Comparison of ENCODE assay signal across 20 cellular contexts in the genomic region with DNA sequence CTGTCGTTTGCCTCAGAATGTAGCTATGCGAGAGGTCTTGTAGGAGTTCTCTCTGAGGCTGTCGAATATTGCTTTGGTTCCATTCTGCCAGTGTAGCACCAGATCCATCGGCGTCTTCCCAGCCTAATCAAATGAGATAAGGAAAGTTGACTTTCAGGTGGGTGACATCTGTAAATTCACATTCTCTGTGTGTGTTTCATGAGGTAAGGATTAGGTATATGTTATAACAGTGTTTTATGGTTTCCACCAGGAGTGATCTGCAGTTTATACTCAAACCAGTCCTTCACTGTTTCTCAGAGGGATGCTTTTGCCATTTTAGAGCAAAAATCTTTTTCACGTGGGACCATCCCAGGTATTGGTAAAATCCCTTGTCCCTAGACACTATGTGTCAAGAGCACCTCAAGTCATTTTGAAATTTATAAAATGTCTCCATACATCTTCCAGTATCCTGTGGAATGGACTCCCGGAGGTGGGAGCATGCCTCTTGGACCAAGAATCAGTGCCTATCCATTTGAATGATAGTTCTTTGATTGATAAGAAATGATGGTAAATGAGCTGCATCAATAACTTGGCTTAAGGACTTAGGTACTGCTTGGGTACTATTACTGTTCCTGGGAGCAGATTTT. TPM values are rescaled to one million over a fixed set of nuclear protein-coding genes. Genes with fewer than 3 reads are reported as not detected.
DNase-seq lines count a peak whose midpoint lies in the region; ATAC-seq and TF ChIP-seq lines count a peak whose summit lies in the region.
"Had no signal": no experiment of that assay in that cellular context is flagged by ENCODE, and none has a peak within 500 bp of the region (broad histone marks: within the 10 kb centered on the region; RNA-seq: fewer than 3 reads in every experiment).

No MANE protein-coding gene starts in this region.

- no peaks in the 10 kb centered on the region for H3K79me1 ChIP-seq in mesendoderm (ENCODE audit: low read length)

- H3K9me3 ChIP-seq in heart right ventricle (no peaks in the 10 kb centered on the region), body of pancreas (no peaks in the 10 kb centered on the region), GM23248 (ENCODE audit: low read depth) (no peaks in the 10 kb centered on the region)
- H3K9me3 ChIP-seq: A549 had no signal

- no peak overlapping the region for H2AFZ ChIP-seq in GM23248

- TF ChIP-seq POLR2A in body of pancreas (IDR thresholded peaks at IDR 0.05), result no peak

- in situ Hi-C loops in GM23248 (cut with MboI), result no loop called here

- H4K8ac ChIP-seq in mesendoderm (ENCODE audit: low read depth, low read length), result no peak overlapping the region

- no peaks in the 10 kb centered on the region for H3F3A ChIP-seq in GM23248 (ENCODE audit: insufficient read depth)

- no peak overlapping the region for H3K4ac ChIP-seq in mesendoderm (ENCODE audit: low read depth, low read length)

- H3K79me2 ChIP-seq in mesendoderm (ENCODE audit: control insufficient read depth, insufficient read depth, low read length), result no peaks in the 10 kb centered on the region
- no peaks in the 10 kb centered on the region for H3K79me2 ChIP-seq in GM23248 (ENCODE audit: insufficient read depth)

- H3K23ac ChIP-seq in mesendoderm (ENCODE audit: low read length), result no peak overlapping the region

- peak overlapping the region; percentile 23 for H3K27ac Mint-ChIP-seq in chondrocyte (ENCODE audit: unreplicated experiment)
- H3K27ac Mint-ChIP-seq: H9 had no signal

- intact Hi-C loops in heart right ventricle (cut with DNase I), result loop anchor here in 5 of 10 donors (2.0 to 10.0 kb wide), 3 partner anchors 338 to 342 kb away; no protein-coding TSS in a partner anchor
- intact Hi-C loops in cardiac septum (cut with DNase I), result no loop called here
- intact Hi-C loops in body of pancreas (cut with DNase I), result loop anchor here (10.0 kb wide), 1 partner anchor 332 kb away; no protein-coding TSS in a partner anchor

- no peak for TF ChIP-seq CTCF in heart right ventricle (IDR thresholded peaks at IDR 0.05)
- no peak for TF ChIP-seq CTCF in chondrocyte (IDR thresholded peaks at IDR 0.05)
- no peak for TF ChIP-seq CTCF in body of pancreas (IDR thresholded peaks at IDR 0.05)

- H3K56ac ChIP-seq in mesendoderm (ENCODE audit: low read length), result no peak overlapping the region

- no peaks in the 10 kb centered on the region for H3K27me3 ChIP-seq in heart right ventricle
- peaks cover 1% of the 10 kb centered on the region for H3K27me3 ChIP-seq in mesendoderm (ENCODE audit: insufficient read depth, low read length, poor library complexity)
- no peaks in the 10 kb centered on the region for H3K27me3 ChIP-seq in body of pancreas
- no peaks in the 10 kb centered on the region for H3K27me3 ChIP-seq in GM23248 (replicated peaks; ENCODE audit: insufficient read depth)

- H3K27ac ChIP-seq in heart right ventricle (peak overlapping the region in 3 of 10 donors; percentile 6 to 34 (median 16)), mesendoderm (ENCODE audit: low read depth, low read length) (no peak overlapping the region), body of pancreas (no peak overlapping the region), GM23248 (no peak overlapping the region)

- H4K5ac ChIP-seq in mesendoderm (ENCODE audit: low read length), result no peak overlapping the region

- H3K27me3 Mint-ChIP-seq in chondrocyte (ENCODE audit: low read depth), result no peaks in the 10 kb centered on the region

- H2BK5ac ChIP-seq in mesendoderm (ENCODE audit: low read length), result no peak overlapping the region

- DNase-seq in heart right ventricle (no peak), cardiac septum (ENCODE audit: low spot score) (no peak), chondrocyte (ENCODE audit: low spot score) (no peak), mesendoderm (peak; percentile 53), body of pancreas (no peak), GM23248 (no peak)
- no peak for DNase-seq in activated CD4-positive, CD25-positive, alpha-beta regulatory T cell (lab: John Stamatoyannopoulos, UW)
- no peak for DNase-seq in activated CD4-positive, CD25-positive, alpha-beta regulatory T cell treated with anti-CD3 and anti-CD28 coated beads, Interleukin-2, amount 50 U/mL, for 72 hours
- DNase-seq: C1 segment of cervical spinal cord, DMS 273 treated with DMSO at 0.1 percent for 48 hours, GF-D8, H9, Karpas-422, MM.1S, NCI-H1092 treated with DMSO at 0.1 percent for 48 hours, NCI-H187, NCI-H226, NCI-H524 treated with DMSO at 0.1 percent for 48 hours had no signal

- no peak overlapping the region for H2BK120ac ChIP-seq in mesendoderm (ENCODE audit: low read depth, low read length)

- peaks cover 0 to 43% (median 0%) of the 10 kb centered on the region in 9 donors for H3K36me3 ChIP-seq in heart right ventricle
- H3K36me3 ChIP-seq in mesendoderm (ENCODE audit: control insufficient read depth, insufficient read depth, low read length), result no peaks in the 10 kb centered on the region
- no peaks in the 10 kb centered on the region for H3K36me3 ChIP-seq in body of pancreas (replicated peaks in 1 of 2; ENCODE audit: insufficient read depth in 1 of 2, low read depth in 2 of 2)
- no peaks in the 10 kb centered on the region for H3K36me3 ChIP-seq in GM23248 (ENCODE audit: low read depth)

- H3K36me3 Mint-ChIP-seq in chondrocyte (ENCODE audit: low read depth), result peaks cover 21% of the 10 kb centered on the region

- H2AK5ac ChIP-seq in mesendoderm (ENCODE audit: low read length), result no peak overlapping the region

- no peaks in the 10 kb centered on the region for H3K9me2 ChIP-seq in GM23248 (ENCODE audit: insufficient read depth)

- H3K18ac ChIP-seq in mesendoderm (ENCODE audit: low read length), result no peak overlapping the region

- no peak overlapping the region for H2BK15ac ChIP-seq in mesendoderm (replicated peaks; ENCODE audit: low read depth)

- H3K4me3 ChIP-seq in heart right ventricle (no peak overlapping the region), mesendoderm (ENCODE audit: low read length) (no peak overlapping the region), body of pancreas (no peak overlapping the region), GM23248 (no peak overlapping the region)
- H3K4me3 ChIP-seq: A549 had no signal

- H3K4me1 Mint-ChIP-seq in chondrocyte (ENCODE audit: low read depth), result peaks cover 41% of the 10 kb centered on the region

- peaks cover 17% of the 10 kb centered on the region for H3K9me3 Mint-ChIP-seq in chondrocyte (ENCODE audit: low read depth)

- 75 to 78% methylated on average over 7 of the region's 7 CpGs for WGBS in heart right ventricle, 2 donors
- WGBS in mesendoderm (ENCODE audit: extremely low coverage, insufficient coverage, low lambda C conversion rate), result no CpG with 5 or more reads among the region's 7 CpGs
- 76 to 82% methylated on average over 7 of the region's 7 CpGs for WGBS in body of pancreas, 2 donors
- WGBS in GM23248 (ENCODE audit: low coverage in 1 of 2, low lambda C conversion rate in 2 of 2, missing lambda C conversion rate in 2 of 2), 2 experiments, result 90 to 92% methylated on average over 7 of the region's 7 CpGs

- no peaks in the 10 kb centered on the region for H4K20me1 ChIP-seq in GM23248 (ENCODE audit: insufficient read depth)

- no peak overlapping the region for H3K4me2 ChIP-seq in mesendoderm (ENCODE audit: low read length)
- H3K4me2 ChIP-seq in GM23248 (ENCODE audit: unreplicated experiment), result no peak overlapping the region
- H3K4me2 ChIP-seq: A549 had no signal

- no peak overlapping the region for H3K9ac ChIP-seq in mesendoderm (ENCODE audit: low read length)
- no peak overlapping the region for H3K9ac ChIP-seq in GM23248

- H3K4me1 ChIP-seq in heart right ventricle (peaks cover 0 to 9% (median 0%) of the 10 kb centered on the region in 9 donors), mesendoderm (ENCODE audit: control insufficient read depth, low read depth, low read length) (peaks cover 3% of the 10 kb centered on the region), body of pancreas (no peaks in the 10 kb centered on the region), GM23248 (ENCODE audit: insufficient read depth) (peaks cover 8% of the 10 kb centered on the region)

- no peak overlapping the region for H3K4me3 Mint-ChIP-seq in chondrocyte (ENCODE audit: unreplicated experiment)
- H3K4me3 Mint-ChIP-seq: H9 had no signal

- ATAC-seq in heart right ventricle (peak in 6 of 8 donors; percentile 1 to 4 (median 2)), body of pancreas (no peak)
- ATAC-seq: A549, Panc1 had no signal

RNA-seq across cellular contexts. Expression of a gene that starts 7.9 kb away (rescaled TPM):
- total RNA-seq in heart right ventricle, result 1,000 to 10,000 TPM; 1,390 to 8,287 (median 4,440) TPM
- polyA plus RNA-seq in heart right ventricle, result 1,000 to 10,000 TPM; 2,052 to 6,963 TPM
- total RNA-seq in cardiac septum, result 8,251 TPM
- total RNA-seq in chondrocyte, result 74.6 to 283 TPM (median 261 TPM) in 3 replicates
- polyA plus RNA-seq in mesendoderm (2013, experiment 1 of 2), result 65.5 TPM
- polyA plus RNA-seq in mesendoderm (2013, experiment 2 of 2), result 62.4 TPM
- 1 to 10 TPM in 1 of 2 donors, under 1 TPM in 1; 0.52 to 4.3 TPM for total RNA-seq in body of pancreas
- total RNA-seq in GM23248 (2014; rRNA removed; shearing (Covaris generic)), result 8.3 and 10.9 TPM in 2 replicates
- 3.6 and 3.7 TPM in 2 replicates for polyA plus RNA-seq in GM23248 (2016; fragmentation: Nextera tagmentation; extraction: Ambion mirVana)

RNA-seq across cellular contexts. Expression of a gene that starts 41.2 kb away (rescaled TPM):
- total RNA-seq in heart right ventricle (10 to 100 TPM; 27.9 to 40.4 (median 33.3) TPM), cardiac septum (24.9 TPM), chondrocyte (24.7 to 30.8 TPM (median 24.7 TPM) in 3 replicates), body of pancreas (10 to 100 TPM; 13.5 to 22.8 TPM)
- polyA plus RNA-seq in heart right ventricle (10 to 100 TPM; 33.4 to 41.8 TPM), GM23248 (2016; fragmentation: Nextera tagmentation; extraction: Ambion mirVana) (51.1 and 54.6 TPM in 2 replicates)
- 97.5 TPM for polyA plus RNA-seq in mesendoderm (2013, experiment 1 of 2)
- 96.2 TPM for polyA plus RNA-seq in mesendoderm (2013, experiment 2 of 2)
- 31.3 and 31.5 TPM in 2 replicates for total RNA-seq in GM23248 (2014; rRNA removed; shearing (Covaris generic))

RNA-seq across cellular contexts. Expression of a gene that starts 55.1 kb away (rescaled TPM):
- under 1 TPM in 8 of 10 donors, not detected in 2; 0.09 to 0.28 (median 0.16) TPM for total RNA-seq in heart right ventricle
- polyA plus RNA-seq in heart right ventricle, result under 1 TPM in 1 of 2 donors, not detected in 1; 0.12 TPM
- 0.16 TPM for total RNA-seq in cardiac septum
- 0.32 to 0.33 TPM in 2 of 3 replicates, not detected in the other for total RNA-seq in chondrocyte
- polyA plus RNA-seq in mesendoderm (2013, experiment 1 of 2), result 5.1 TPM
- 5.2 TPM for polyA plus RNA-seq in mesendoderm (2013, experiment 2 of 2)
- total RNA-seq in body of pancreas, result not detected
- 0.89 and 1.2 TPM in 2 replicates for total RNA-seq in GM23248 (2014; rRNA removed; shearing (Covaris generic))
- 0.53 and 0.65 TPM in 2 replicates for polyA plus RNA-seq in GM23248 (2016; fragmentation: Nextera tagmentation; extraction: Ambion mirVana)
